7 cellular contexts compared by ENCODE assay signal in the genomic region with DNA sequence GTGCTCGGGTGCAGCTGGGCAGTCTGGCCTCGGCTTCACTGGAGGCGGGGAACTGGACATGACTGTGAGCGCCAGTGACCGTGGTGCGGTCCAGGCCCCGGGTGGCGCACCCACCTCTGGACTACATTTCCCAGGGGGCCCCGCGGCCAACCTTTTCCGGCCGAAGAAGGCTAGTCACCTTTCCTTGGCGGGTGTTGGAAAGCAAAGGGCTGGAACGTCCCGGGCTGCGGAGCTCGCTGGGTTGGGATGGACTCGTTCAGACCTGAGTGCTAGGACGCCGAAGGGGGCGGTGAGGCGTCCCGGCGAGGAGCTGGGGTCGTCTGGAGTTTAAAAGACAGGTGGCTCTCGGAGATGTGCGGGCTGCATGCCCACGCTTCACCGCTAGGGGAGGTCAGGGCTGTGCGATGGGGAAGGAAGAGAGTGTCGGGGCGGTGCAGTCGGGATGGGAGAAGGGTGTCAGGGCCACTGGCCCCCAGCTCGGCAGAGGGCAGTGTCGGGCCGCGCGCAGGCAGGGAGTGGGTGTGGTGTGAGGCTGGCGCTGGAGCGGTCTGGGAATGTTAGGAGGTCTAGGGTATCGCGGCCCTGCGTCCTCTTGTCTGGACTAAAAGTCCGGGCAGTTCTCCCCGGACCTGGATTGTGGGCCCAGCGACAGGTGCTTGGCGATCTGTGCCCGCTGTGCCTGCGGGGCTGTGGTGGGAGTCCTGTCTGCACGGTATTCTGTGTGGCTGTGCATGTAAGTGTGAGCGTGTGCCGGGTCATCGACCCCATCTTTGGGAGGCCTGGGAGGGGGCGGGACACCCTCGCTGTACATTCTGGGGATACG. TPM values are rescaled to one million over a fixed set of nuclear protein-coding genes. Genes with fewer than 3 reads are reported as not detected.
DNase-seq lines count a peak whose midpoint lies in the region; ATAC-seq and TF ChIP-seq lines count a peak whose summit lies in the region.

No MANE protein-coding gene starts in this region.

- H3K9me3 ChIP-seq in lung (ENCODE audit: control insufficient read depth in 2 of 2, insufficient read depth in 1 of 2, low read length in 1 of 2) = peaks cover 0 to 12% of the 10 kb centered on the region in 2 donors

- DNase-seq in LNCaP clone FGC (ENCODE audit: low read depth) (peak; percentile 71), ecto neural progenitor cell (ENCODE audit: low spot score) (peak; percentile 46), lung (ENCODE audit: low spot score) (peak; percentile 88)
- peak; percentile 82 for DNase-seq in activated CD8-positive, alpha-beta T cell treated with anti-CD3 and anti-CD28 coated beads for 36 hours
- peak; percentile 48 for DNase-seq in stimulated activated CD8-positive, alpha-beta memory T cell treated with anti-CD3 and anti-CD28 coated beads, Interleukin-12 subunit alpha, Interleukin-12 subunit beta, amount 100 ng/mL, for 24 hours (ENCODE audit: extremely low read depth)

- peaks cover 4% of the 10 kb centered on the region for H3K9me3 Mint-ChIP-seq in activated CD8-positive, alpha-beta T cell treated with anti-CD3 and anti-CD28 coated beads for 36 hours

- peak overlapping the region; percentile 68 to 85 for H3K27ac ChIP-seq in lung (ENCODE audit: low read depth in 1 of 2, low read length in 1 of 2)

- H3K4me3 Mint-ChIP-seq in activated CD8-positive, alpha-beta T cell treated with anti-CD3 and anti-CD28 coated beads for 36 hours = peak overlapping the region; percentile 98

- H3K27me3 ChIP-seq in lung (ENCODE audit: control insufficient read depth, insufficient read depth) = no peaks in the 10 kb centered on the region

- H3K36me3 Mint-ChIP-seq in activated CD8-positive, alpha-beta T cell treated with anti-CD3 and anti-CD28 coated beads for 36 hours (ENCODE audit: low read depth) = peaks cover 37% of the 10 kb centered on the region

- H3K4me1 Mint-ChIP-seq in activated CD8-positive, alpha-beta T cell treated with anti-CD3 and anti-CD28 coated beads for 36 hours (ENCODE audit: low read depth) = peaks cover 20% of the 10 kb centered on the region

- CTCF ChIA-PET in activated CD8-positive, alpha-beta T cell treated with anti-CD3 and anti-CD28 coated beads for 36 hours (lab: Charles Lee) = interaction anchor here (0.8 to 1.0 kb wide), 2 partner anchors 69 to 105 kb away, joined by 3 read pairs; partner anchors contain the start of gene ZNF420

- peak; percentile 53 for ATAC-seq in GM18519 (IDR thresholded peaks at IDR 0.05; ENCODE audit: low FRiP score, unreplicated experiment)
- peak; percentile 96 for ATAC-seq in activated CD8-positive, alpha-beta T cell treated with anti-CD3 and anti-CD28 coated beads for 36 hours
- ATAC-seq in lung (ENCODE audit: insufficient read depth, low FRiP score) = peak; percentile 95
- no peak for ATAC-seq in HG02973 (IDR thresholded peaks at IDR 0.05; ENCODE audit: unreplicated experiment)

- H3K4me3 ChIP-seq in LNCaP clone FGC (ENCODE audit: low read depth, low read length) (peak overlapping the region; percentile 64), lung (peak overlapping the region; percentile 86)

- intact Hi-C loops in activated CD8-positive, alpha-beta T cell treated with anti-CD3 and anti-CD28 coated beads for 36 hours (cut with micrococcal nuclease) = no loop called here

- H3K27me3 Mint-ChIP-seq in activated CD8-positive, alpha-beta T cell treated with anti-CD3 and anti-CD28 coated beads for 36 hours = no peaks in the 10 kb centered on the region

- peaks cover 0 to 5% of the 10 kb centered on the region in 2 donors for H3K4me1 ChIP-seq in lung (ENCODE audit: control insufficient read depth in 2 of 2, insufficient read depth in 2 of 2, low read length in 2 of 2)

- peaks cover 0 to 5% of the 10 kb centered on the region in 2 donors for H3K36me3 ChIP-seq in lung (ENCODE audit: control insufficient read depth in 2 of 2, insufficient read depth in 2 of 2, low read length in 2 of 2)

- H3K27ac Mint-ChIP-seq in activated CD8-positive, alpha-beta T cell treated with anti-CD3 and anti-CD28 coated beads for 36 hours = peak overlapping the region; percentile 96

- peak; percentile 99 for TF ChIP-seq CTCF in LNCaP clone FGC (IDR thresholded peaks at IDR 0.05; ENCODE audit: control insufficient read depth, extremely low read depth, insufficient read depth)
- peak; percentile 48 for TF ChIP-seq CTCF in activated CD8-positive, alpha-beta T cell treated with anti-CD3 and anti-CD28 coated beads for 36 hours (IDR thresholded peaks at IDR 0.05)
- peak; percentile 68 for TF ChIP-seq CTCF in lung (IDR thresholded peaks at IDR 0.05; ENCODE audit: control extremely low read depth, extremely low read depth)

- POLR2A ChIA-PET in activated CD8-positive, alpha-beta T cell treated with anti-CD3 and anti-CD28 coated beads for 36 hours (lab: Charles Lee) = interaction anchor here (1.2 kb wide), 2 partner anchors 105 to 123 kb away, joined by 4 read pairs; partner anchors contain the start of genes ZNF345 and ZNF420

- WGBS in lung, 2 donors = 1% methylated on average over 55 to 56 of the region's 56 CpGs

RNA-seq across cellular contexts. Expression of gene ZNF568, which starts 57.1 kb away (rescaled TPM):
- total RNA-seq in activated CD8-positive, alpha-beta T cell treated with anti-CD3 and anti-CD28 coated beads for 36 hours = 1 to 10 TPM; 8.1 to 9.5 TPM
- total RNA-seq in lung = 10 to 100 TPM in 1 of 2 donors, 1 to 10 TPM in 1; 9.0 to 25.3 TPM
- polyA plus RNA-seq in lung = 1 to 10 TPM; 2.5 to 3.2 TPM

RNA-seq across cellular contexts. Expression of gene ZNF829, which starts 57.1 kb away (rescaled TPM):
- 1 to 10 TPM; 4.5 to 4.9 TPM for total RNA-seq in activated CD8-positive, alpha-beta T cell treated with anti-CD3 and anti-CD28 coated beads for 36 hours
- total RNA-seq in lung = 1 to 10 TPM; 2.3 to 4.2 TPM
- under 1 TPM; 0.65 to 0.81 TPM for polyA plus RNA-seq in lung

Comparison
In these comparisons a context has a peak if more than half of its experiments do, and no peak if none do; other contexts are left out.
1. CTCF ChIP-seq: peak in every context shown above with its lines; median percentile 99 in LNCaP clone FGC; 68 in lung; 48 in activated CD8-positive, alpha-beta T cell treated with anti-CD3 and anti-CD28 coated beads for 36 hours.